8 cellular contexts compared by ENCODE assay signal in genomic region chr19:10717356-10718204, GRCh38. TPM values are rescaled to one million over a fixed set of nuclear protein-coding genes. Genes with fewer than 3 reads are reported as not detected.
DNase-seq lines count a peak whose midpoint lies in the region; FAIRE-seq and TF ChIP-seq lines count a peak whose summit lies in the region.

TSS of gene DNM2 (plus strand) at chr19:10718079. CDS start at chr19:10718243, 164 bp downstream.

- WGBS in H1 (ENCODE audit: extremely low coverage in 1 of 2, insufficient coverage in 1 of 2, insufficient read length in 1 of 2, insufficient replicate concordance in 2 of 2, low coverage in 1 of 2, low lambda C conversion rate in 2 of 2, missing lambda C conversion rate in 1 of 2), 2 experiments: 2% methylated on average over 39 of the region's 57 CpGs; no CpG with 5 or more reads in 1 of the 2 experiments
- WGBS in mesenchymal stem cell: under 1% methylated on average over 50 of the region's 57 CpGs

- H2BK12ac ChIP-seq in H1 (ENCODE audit: low read depth, low read length): no peak within 1 kb of the TSS
- H2BK12ac ChIP-seq in mesenchymal stem cell (ENCODE audit: low read length in 2 of 2): peak within 1 kb of the TSS in 1 of 2 experiments; percentile 89

- peaks cover 14% of the 10 kb centered on the region for H3K79me1 ChIP-seq in H1 (ENCODE audit: low read depth, low read length)
- H3K79me1 ChIP-seq in mesenchymal stem cell (replicated peaks; ENCODE audit: low read length, poor library complexity, severe bottlenecking): no peaks in the 10 kb centered on the region

- H3K27me3 ChIP-seq in H1 (replicated peaks in 1 of 4; ENCODE audit: control insufficient read depth in 3 of 4, extremely low read depth in 1 of 4, insufficient read depth in 3 of 4, low read length in 3 of 4): no peaks in the 10 kb centered on the region
- no peaks in the 10 kb centered on the region for H3K27me3 ChIP-seq in mesenchymal stem cell (ENCODE audit: control insufficient read depth in 1 of 2, insufficient read depth in 1 of 2, low read length in 2 of 2)

- H3K79me2 ChIP-seq in H1 (ENCODE audit: control insufficient read depth in 1 of 2, insufficient read depth in 2 of 2, low read length in 2 of 2): peaks cover 26 to 43% of the 10 kb centered on the region in 2 experiments

- H3K9me3 ChIP-seq in H1 (ENCODE audit: insufficient read depth in 2 of 2, low read depth in 1 of 2, low read length in 1 of 2) (no peaks in the 10 kb centered on the region), mesenchymal stem cell (ENCODE audit: control insufficient read depth, low read length) (no peaks in the 10 kb centered on the region)

- no peak within 1 kb of the TSS for H4K91ac ChIP-seq in H1 (replicated peaks; ENCODE audit: insufficient read length, low read length)
- peak within 1 kb of the TSS; percentile 85 for H4K91ac ChIP-seq in mesenchymal stem cell (ENCODE audit: low read length)

- H2BK20ac ChIP-seq in H1 (ENCODE audit: low read length): no peak within 1 kb of the TSS

- DNase-seq in COLO829 (ENCODE audit: low spot score): peak; percentile 99
- peak; percentile 98 for DNase-seq in GM20000 (ENCODE audit: low spot score)
- DNase-seq in HT1080 (ENCODE audit: low read depth): peak; percentile 100
- DNase-seq in NOMO-1 treated with DMSO at 0.1 percent for 48 hours (lab: John Stamatoyannopoulos, UW; ENCODE audit: unreplicated experiment): peak; percentile 100
- peak; percentile 93 to 97 (median 94) for DNase-seq in activated CD8-positive, alpha-beta memory T cell treated with anti-CD3 and anti-CD28 coated beads for 48 hours (ENCODE audit: low read depth in 2 of 3, low spot score in 2 of 3)
- DNase-seq in H1 (ENCODE audit: low read depth in 1 of 2, low spot score in 2 of 2): peak; percentile 99 to 100
- DNase-seq in mesenchymal stem cell: peak; percentile 100
- peak; percentile 90 for DNase-seq in stimulated activated CD8-positive, alpha-beta memory T cell treated with anti-CD3 and anti-CD28 coated beads, Interleukin-15, amount 100 ng/mL, for 1 hour (ENCODE audit: low read depth)

- TF ChIP-seq RAD21 in H1 (IDR thresholded peaks at IDR 0.05 in 1 of 2, conservative IDR thresholded peaks at IDR 0.05 in 1 of 2; ENCODE audit: low read depth in 2 of 2, low read length in 2 of 2): peak; percentile 67 to 71

- peak within 1 kb of the TSS; percentile 21 for H3K14ac ChIP-seq in H1 (ENCODE audit: insufficient read length)
- peak within 1 kb of the TSS; percentile 26 to 100 for H3K14ac ChIP-seq in mesenchymal stem cell (ENCODE audit: low read length in 2 of 2)

- peak in 1 of 2 experiments; percentile 40; a peak in 1 of 3 replicates for TF ChIP-seq POLR2A in H1 (IDR thresholded peaks at IDR 0.05; ENCODE audit: control extremely low read depth in 1 of 2, low read depth in 2 of 2, low read length in 2 of 2)

- H3K36me3 ChIP-seq in H1 (ENCODE audit: control insufficient read depth in 2 of 4, insufficient read depth in 4 of 4, low read length in 3 of 4): peaks cover 0 to 4% (median 1%) of the 10 kb centered on the region in 4 experiments; a peak in 2 of 8 replicates
- peaks cover 17 to 24% of the 10 kb centered on the region in 2 experiments for H3K36me3 ChIP-seq in mesenchymal stem cell (ENCODE audit: control insufficient read depth in 1 of 2, insufficient read depth in 2 of 2, low read depth in 1 of 2, low read length in 2 of 2)

- H2BK5ac ChIP-seq in H1 (ENCODE audit: low read depth, low read length) (peak within 1 kb of the TSS; percentile 91), mesenchymal stem cell (ENCODE audit: low read depth, low read length, poor library complexity, severe bottlenecking) (peak within 1 kb of the TSS; percentile 94)

- H2BK15ac ChIP-seq in H1 (ENCODE audit: low read length) (no peak within 1 kb of the TSS), mesenchymal stem cell (ENCODE audit: low read depth, poor library complexity, severe bottlenecking) (peak within 1 kb of the TSS; percentile 82)

- H2AFZ ChIP-seq in H1 (ENCODE audit: low read length) (0 out of 2 replicates have a peak within 1 kb of the TSS, but pooled peaks have one; percentile 35), mesenchymal stem cell (ENCODE audit: low read depth, low read length) (peak within 1 kb of the TSS; percentile 88)

- CTCF ChIA-PET in H1 (lab: Charles Lee; ENCODE audit: partially characterized antibody): interaction anchor here (0.9 to 3.1 kb wide), 23 partner anchors 9 to 164 kb away, joined by 3 to 15 read pairs (median 5); partner anchors contain the start of genes QTRT1 and TMED1

- H3K27ac ChIP-seq in H1 (ENCODE audit: low read depth, low read length) (peak within 1 kb of the TSS; percentile 67; the same call in 1 of the 2 replicates), mesenchymal stem cell (ENCODE audit: low read length, poor library complexity, severe bottlenecking) (peak within 1 kb of the TSS; percentile 94)

- H4K5ac ChIP-seq in H1 (ENCODE audit: insufficient read length, low read depth, low read length): peak within 1 kb of the TSS; percentile 57

- H2BK120ac ChIP-seq in H1 (replicated peaks; ENCODE audit: low read depth, low read length) (no peak within 1 kb of the TSS), mesenchymal stem cell (ENCODE audit: low read depth, low read length) (peak within 1 kb of the TSS; percentile 84)

- H3K4ac ChIP-seq in H1 (replicated peaks; ENCODE audit: insufficient read length, low read depth, low read length): no peak within 1 kb of the TSS
- H3K4ac ChIP-seq in mesenchymal stem cell (ENCODE audit: low read depth in 1 of 2, low read length in 2 of 2): peak within 1 kb of the TSS; percentile 88 to 94

- H3K4me2 ChIP-seq in H1 (ENCODE audit: insufficient read depth in 1 of 2, low read depth in 2 of 2, low read length in 2 of 2): peak within 1 kb of the TSS; percentile 92 to 97
- peak within 1 kb of the TSS; percentile 92 for H3K4me2 ChIP-seq in mesenchymal stem cell (ENCODE audit: low read length, poor library complexity, severe bottlenecking)

- peaks cover 18 to 21% of the 10 kb centered on the region in 2 experiments for H4K20me1 ChIP-seq in H1 (replicated peaks in 1 of 2; ENCODE audit: control insufficient read depth in 1 of 2, insufficient read depth in 2 of 2, low read length in 2 of 2)

- peaks cover 0 to 14% (median 6%) of the 10 kb centered on the region in 4 experiments; a peak in 5 of 7 replicates for H3K4me1 ChIP-seq in H1 (replicated peaks in 1 of 4; ENCODE audit: control insufficient read depth in 3 of 4, insufficient read depth in 4 of 4, low read length in 3 of 4)
- peaks cover 17% of the 10 kb centered on the region for H3K4me1 ChIP-seq in mesenchymal stem cell (ENCODE audit: control insufficient read depth, insufficient read depth, low read depth, low read length)

- peak within 1 kb of the TSS; percentile 89 to 95 (median 92) for H3K4me3 ChIP-seq in H1 (ENCODE audit: extremely low read depth in 1 of 4, insufficient read depth in 2 of 4, low read depth in 3 of 4, low read length in 4 of 4)
- peak within 1 kb of the TSS; percentile 88 to 99 for H3K4me3 ChIP-seq in mesenchymal stem cell (ENCODE audit: insufficient read depth in 1 of 2, low read depth in 1 of 2, low read length in 2 of 2)

- peak within 1 kb of the TSS; percentile 78; the same call in 1 of the 2 replicates for H4K8ac ChIP-seq in H1 (ENCODE audit: extremely low read depth, insufficient read depth, low read length)
- H4K8ac ChIP-seq in mesenchymal stem cell (ENCODE audit: low read length): peak within 1 kb of the TSS; percentile 70

- peak; percentile 20 for TF ChIP-seq CTCF in GM20000 (IDR thresholded peaks at IDR 0.05; ENCODE audit: extremely low read depth, missing control alignments)
- peak; percentile 72 to 96 (median 78) for TF ChIP-seq CTCF in H1 (IDR thresholded peaks at IDR 0.05; ENCODE audit: control extremely low read depth in 1 of 3, insufficient read depth in 1 of 3, low read depth in 1 of 3, low read length in 3 of 3)

- H3K18ac ChIP-seq in H1 (ENCODE audit: extremely low read depth, low read length): peak within 1 kb of the TSS; percentile 24
- peak within 1 kb of the TSS; percentile 95 to 99 for H3K18ac ChIP-seq in mesenchymal stem cell (ENCODE audit: low read depth in 1 of 2, low read length in 2 of 2)

- H2AK5ac ChIP-seq in H1 (ENCODE audit: low read depth, low read length) (no peak within 1 kb of the TSS), mesenchymal stem cell (ENCODE audit: low read length, severe bottlenecking) (no peak within 1 kb of the TSS)

- POLR2A ChIA-PET in H1 (lab: Charles Lee; ENCODE audit: partially characterized antibody): interaction anchor here (0.5 to 55.9 kb wide), 21 partner anchors 9 to 201 kb away, joined by 3 to 1874 read pairs (median 4); partner anchors contain the start of genes ILF3, QTRT1, S1PR5 and TMED1

- peak; percentile 100 for FAIRE-seq in H1 (lab: Jason Lieb, UNC)

- TF ChIP-seq EP300 in H1 (IDR thresholded peaks at IDR 0.05; ENCODE audit: borderline replicate concordance in 1 of 2, low read depth in 2 of 2, low read length in 2 of 2): peak in 1 of 2 experiments; percentile 78; a peak in 1 of 3 replicates

- H3K23me2 ChIP-seq in H1 (ENCODE audit: low read depth, low read length): peaks cover 7% of the 10 kb centered on the region

- H3K23ac ChIP-seq in H1 (ENCODE audit: insufficient read length) (no peak within 1 kb of the TSS), mesenchymal stem cell (ENCODE audit: low read length in 2 of 2) (peak within 1 kb of the TSS in 1 of 2 experiments; percentile 97)

- H3K56ac ChIP-seq in H1 (replicated peaks; ENCODE audit: insufficient read length, low read depth, low read length): peak within 1 kb of the TSS; percentile 83

- H3K9ac ChIP-seq in H1 (replicated peaks in 1 of 4; ENCODE audit: extremely low read depth in 1 of 4, low read depth in 3 of 4, low read length in 3 of 4) (peak within 1 kb of the TSS; percentile 79 to 93 (median 86)), mesenchymal stem cell (ENCODE audit: low read length) (peak within 1 kb of the TSS; percentile 87)

TF ChIP-seq in H1, 55 proteins besides CTCF, POLR2A, EP300 and RAD21 (continues in another document):
- TF ChIP-seq TCF12 (IDR thresholded peaks at IDR 0.05; ENCODE audit: low read depth, low read length) (0 out of 2 replicates have a peak, but pooled peaks have one; percentile 44), RFX5 (IDR thresholded peaks at IDR 0.05; ENCODE audit: borderline replicate concordance, low read depth, low read length) (no peak)

RNA-seq across cellular contexts. Expression of gene DNM2, which starts in this region (rescaled TPM):
- total RNA-seq in HT1080 (2014; rRNA removed; shearing (Covaris generic)): 54.9 and 68.0 TPM in 2 replicates
- polyA plus RNA-seq in HT1080 (2015; cell fraction: cytosol; rRNA removed): 65.4 and 70.2 TPM in 2 replicates
- 158 and 163 TPM in 2 replicates for polyA plus RNA-seq in HT1080 (2015; cell fraction: nucleus; rRNA removed)
- 120 TPM in 2 replicates for total RNA-seq in H1 (2021; fragmentation: NEBNext Ultra II Directional; extraction: Animal tissue kit (Norgen Biotek cat#: 25700))
- polyA plus RNA-seq in H1 (2011; rRNA removed): 61.9 and 83.4 TPM in 2 replicates
- 67.2 TPM for polyA plus RNA-seq in H1 (2011; cell fraction: cytosol; rRNA removed)
- 179 TPM for polyA plus RNA-seq in H1 (2011; cell fraction: nucleus; rRNA removed)
- 78.8 to 103 TPM (median 98.1 TPM) in 4 replicates for polyA plus RNA-seq in H1 (2012, experiment 1 of 2)
- 90.9 TPM for polyA plus RNA-seq in H1 (2012, experiment 2 of 2)
- polyA plus RNA-seq in H1 (2013, experiment 1 of 2): 65.5 TPM
- polyA plus RNA-seq in H1 (2013, experiment 2 of 2): 58.4 TPM
- 131 and 151 TPM in 2 replicates for polyA minus RNA-seq in H1 (2011; rRNA and poly(A)+ RNA removed)
- 66.2 TPM for polyA minus RNA-seq in H1 (2011; cell fraction: cytosol; rRNA and poly(A)+ RNA removed)
- polyA minus RNA-seq in H1 (2011; cell fraction: nucleus; rRNA and poly(A)+ RNA removed): 116 TPM
- polyA plus RNA-seq in mesenchymal stem cell (2013, experiment 1 of 2): 71.1 TPM
- 70.3 TPM for polyA plus RNA-seq in mesenchymal stem cell (2013, experiment 2 of 2)

Comparison
In these comparisons a context has a peak if more than half of its experiments do, and no peak if none do; other contexts are left out.
1. Peak in every context shown above with its lines: DNase-seq, H3K4me3 ChIP-seq and H3K27ac ChIP-seq.